In genomic region chr12:51217968-51218606, GRCh38 we compare ENCODE assay signal across 8 cellular contexts. TPM values are rescaled to one million over a fixed set of nuclear protein-coding genes. Genes with fewer than 3 reads are reported as not detected.
DNase-seq lines count a peak whose midpoint lies in the region; ATAC-seq and TF ChIP-seq lines count a peak whose summit lies in the region.

Gene POU6F1, minus strand, starts transcription at chr12:51218062. Its CDS starts 11,226 bp downstream, at chr12:51206836.

- intact Hi-C loops in HCT116 (cut with micrococcal nuclease): loop anchor here (2.0 to 10.0 kb wide), 2 partner anchors 45 to 133 kb away; partner anchors contain the start of genes CSRNP2 and TFCP2
- intact Hi-C loops in left ventricle myocardium inferior (cut with micrococcal nuclease): no loop called here
- intact Hi-C loops in posterior vena cava (cut with DNase I): loop anchor here in 1 of 2 donors (10.0 kb wide), 1 partner anchor 133 kb away; the partner anchor contains the start of gene CSRNP2

- no peak for TF ChIP-seq RAD21 in HCT116 (IDR thresholded peaks at IDR 0.05; ENCODE audit: low read depth)

- H3K27ac ChIP-seq in HCT116 (ENCODE audit: low read depth, low read length) (peak within 1 kb of the TSS; percentile 54), left ventricle myocardium inferior (replicated peaks) (peak within 1 kb of the TSS; percentile 96)

- CTCF ChIA-PET in HCT116 (lab: Charles Lee): interaction anchor here (0.6 to 1.9 kb wide), 14 partner anchors 13 to 1278 kb away, joined by 3 to 10 read pairs (median 4); partner anchors contain the start of gene DAZAP2

- no peaks in the 10 kb centered on the region for H3K36me3 ChIP-seq in HCT116 (ENCODE audit: control insufficient read depth in 1 of 2, insufficient read depth in 2 of 2, low read length in 2 of 2)
- H3K36me3 ChIP-seq in left ventricle myocardium inferior: no peaks in the 10 kb centered on the region

- TSS peak; percentile 80 for BruUV-seq in HCT116 (replicated peaks; lab: Mats Ljungman, UMichigan)

- POLR2A ChIA-PET in HCT116 (lab: Charles Lee): interaction anchor here (0.6 to 2.4 kb wide), 9 partner anchors 11 to 1870 kb away, joined by 3 to 16 read pairs (median 5); partner anchors contain the start of genes CSRNP2, DAZAP2, SMAGP and TFCP2

- H3K27me3 ChIP-seq in HCT116 (ENCODE audit: insufficient read depth, low read length) (no peaks in the 10 kb centered on the region), left ventricle myocardium inferior (ENCODE audit: low read depth) (no peaks in the 10 kb centered on the region)

- H2AFZ ChIP-seq in HCT116 (ENCODE audit: low read depth, low read length, poor library complexity, severe bottlenecking): no peak within 1 kb of the TSS

- TF ChIP-seq CTCF in HCT116 (IDR thresholded peaks at IDR 0.05 in 2 of 3, conservative IDR thresholded peaks at IDR 0.05 in 1 of 3; ENCODE audit: borderline replicate concordance in 1 of 3, insufficient read depth in 1 of 3, low read depth in 2 of 3, low read length in 2 of 3) (peak in 2 of 3 experiments; percentile 48 to 54; a peak in 4 of 6 replicates), left ventricle myocardium inferior (IDR thresholded peaks at IDR 0.05; ENCODE audit: borderline replicate concordance) (peak; percentile 72)

- peak within 1 kb of the TSS; percentile 65 for H3K4me3 ChIP-seq in GM08714 (ENCODE audit: low read length)
- peak within 1 kb of the TSS; percentile 62 to 64 for H3K4me3 ChIP-seq in HCT116 (replicated peaks in 1 of 2; ENCODE audit: low read depth in 1 of 2, low read length in 2 of 2)
- peak within 1 kb of the TSS; percentile 91 for H3K4me3 ChIP-seq in left ventricle myocardium inferior

- peak within 1 kb of the TSS; percentile 90 for H3K4me2 ChIP-seq in HCT116 (ENCODE audit: low read length)

- H3K9me3 ChIP-seq in HCT116 (ENCODE audit: control insufficient read depth in 1 of 2, insufficient read depth in 1 of 2, low read depth in 1 of 2, low read length in 2 of 2) (no peaks in the 10 kb centered on the region), left ventricle myocardium inferior (replicated peaks) (no peaks in the 10 kb centered on the region)

- peak; percentile 88 for ATAC-seq in HCT116

- no peaks in the 10 kb centered on the region for H3K9me2 ChIP-seq in HCT116 (ENCODE audit: insufficient read depth)

- RAD21 ChIA-PET in HCT116 (lab: Charles Lee; ENCODE audit: low non-redundant PET in 1 of 2, low total read pairs in 2 of 2, uncharacterized antibody in 2 of 2, unreplicated experiment in 2 of 2): interaction anchor here (0.6 to 1.3 kb wide), 6 partner anchors 20 to 190 kb away, joined by 3 to 6 read pairs (median 4); partner anchors contain the start of gene DAZAP2 (in 1 of the 2)

- peaks cover 6 to 21% of the 10 kb centered on the region in 2 experiments; a peak in 3 of 4 replicates for H3K4me1 ChIP-seq in HCT116 (ENCODE audit: control insufficient read depth in 1 of 2, insufficient read depth in 2 of 2, low read length in 2 of 2)
- peaks cover 31% of the 10 kb centered on the region for H3K4me1 ChIP-seq in left ventricle myocardium inferior

- no peaks in the 10 kb centered on the region for H3K79me2 ChIP-seq in HCT116 (ENCODE audit: insufficient read depth, low read length)

- no peaks in the 10 kb centered on the region for H4K20me1 ChIP-seq in HCT116 (ENCODE audit: insufficient read depth)

- DNase-seq in HCT116 (ENCODE audit: low read depth, low spot score) (peak; percentile 51), MV-4-11 (lab: John Stamatoyannopoulos, UW) (peak; percentile 49), SW 1271 (lab: John Stamatoyannopoulos, UW) (peak; percentile 45 to 66), amniotic epithelial cell (ENCODE audit: low read depth) (peak; percentile 77), left ventricle myocardium inferior (peak; percentile 63), posterior vena cava (ENCODE audit: low spot score) (peak; percentile 93), ureter (ENCODE audit: low spot score) (peak; percentile 72)

- peak within 1 kb of the TSS; percentile 81 for H3K9ac ChIP-seq in HCT116 (ENCODE audit: low read length)

- TF ChIP-seq POLR2A in HCT116 (IDR thresholded peaks at IDR 0.05; ENCODE audit: borderline replicate concordance, extremely low read depth, insufficient read depth, insufficient read length): peak; percentile 29

TF ChIP-seq in HCT116, 20 proteins besides CTCF, POLR2A, EP300 and RAD21:
- TF ChIP-seq ELF1 (IDR thresholded peaks at IDR 0.05; ENCODE audit: borderline replicate concordance, low read depth) (no peak), POLR2AphosphoS5 (IDR thresholded peaks at IDR 0.05; ENCODE audit: low read depth, low read length) (peak; percentile 48; the same call in 1 of the 2 replicates), SIN3A (IDR thresholded peaks at IDR 0.05; ENCODE audit: low read depth) (no peak), EGR1 (IDR thresholded peaks at IDR 0.05; ENCODE audit: low read depth) (peak; percentile 47; the same call in 1 of the 2 replicates), MAX (IDR thresholded peaks at IDR 0.05) (peak; percentile 80)
TF ChIP-seq in HCT116: peak in this region for 3.

RNA-seq across cellular contexts. Expression of gene POU6F1, which starts in this region (rescaled TPM):
- total RNA-seq in HCT116 (2021; ENCODE audit: unreplicated experiment): 6.4 TPM
- 4.8 TPM in 2 replicates for polyA plus RNA-seq in HCT116 (2012)
- total RNA-seq in left ventricle myocardium inferior: 9.9 TPM
- 10 to 100 TPM; 18.1 to 19.4 TPM for total RNA-seq in posterior vena cava
- 19.8 TPM for total RNA-seq in ureter

Comparison
In these comparisons a context has a peak if more than half of its experiments do, and no peak if none do; other contexts are left out.
1. Peak in every context shown above with its lines: DNase-seq, ATAC-seq, H3K4me3 ChIP-seq and H3K27ac ChIP-seq.